In genomic region chr17:79377230-79377790, GRCh38 we compare ENCODE assay signal across 3 cellular contexts.
A peak's percentile ranks its signal among the peaks of the same experiment; 100 is the strongest.
TF ChIP-seq lines count a peak whose summit lies in the region.

No MANE protein-coding gene starts in this region.

TF ChIP-seq in HEK293, 187 proteins besides CTCF, POLR2A, EP300 and RAD21:
- TF ChIP-seq PRDM2 (tag by site-specific recombination; IDR thresholded peaks at IDR 0.05; ENCODE audit: borderline replicate concordance) (no peak), HOXA7 (CRISPR knock-in tag; IDR thresholded peaks at IDR 0.05; ENCODE audit: borderline replicate concordance) (no peak), ZFHX2 (tag by site-specific recombination; conservative IDR thresholded peaks at IDR 0.05) (peak; percentile 53), ZNF639 (tag by site-specific recombination; IDR thresholded peaks at IDR 0.05) (no peak), ZNF362 (tag by site-specific recombination; IDR thresholded peaks at IDR 0.05) (no peak), ZNF324 (tag by site-specific recombination; IDR thresholded peaks at IDR 0.05) (no peak)

TF ChIP-seq in H1, 55 proteins besides CTCF, POLR2A, EP300 and RAD21:
- TF ChIP-seq RXRA (IDR thresholded peaks at IDR 0.05; ENCODE audit: insufficient read depth, low read depth, low read length) (no peak), POU5F1 (IDR thresholded peaks at IDR 0.05; ENCODE audit: low read depth, low read length) (no peak)

TF ChIP-seq in neural cell, 6 proteins besides CTCF, POLR2A, EP300 and RAD21:
- peak; percentile 39 for TF ChIP-seq MXI1 (conservative IDR thresholded peaks at IDR 0.05; ENCODE audit: poor library complexity, severe bottlenecking)
- TF ChIP-seq POLR2AphosphoS5 (IDR thresholded peaks at IDR 0.05), result peak; percentile 19
- TF ChIP-seq SMC3 (conservative IDR thresholded peaks at IDR 0.05; ENCODE audit: poor library complexity), result no peak
- no peak for TF ChIP-seq EZH2 (IDR thresholded peaks at IDR 0.05; ENCODE audit: borderline replicate concordance, insufficient read depth, low read length, poor library complexity, severe bottlenecking)
- no peak for TF ChIP-seq TAF1 (IDR thresholded peaks at IDR 0.05; ENCODE audit: low read depth)
- TF ChIP-seq REST (IDR thresholded peaks at IDR 0.05; ENCODE audit: borderline replicate concordance), result no peak
